ENCODE assay signal across 13 cellular contexts in genomic region chr12:122721057-122721545, GRCh38. TPM values are rescaled to one million over a fixed set of nuclear protein-coding genes. Genes with fewer than 3 reads are reported as not detected.
DNase-seq lines count a peak whose midpoint lies in the region; ATAC-seq and TF ChIP-seq lines count a peak whose summit lies in the region.
"Had no signal": no experiment of that assay in that cellular context is flagged by ENCODE, and none has a peak within 500 bp of the region (broad histone marks: within the 10 kb centered on the region; RNA-seq: fewer than 3 reads in every experiment).

No MANE protein-coding gene starts in this region.

- H3K9ac ChIP-seq in HCT116 (ENCODE audit: low read length): no peak overlapping the region

- H3K36me3 ChIP-seq in HCT116 (ENCODE audit: control insufficient read depth in 1 of 2, insufficient read depth in 2 of 2, low read length in 2 of 2) (no peaks in the 10 kb centered on the region), mucosa of descending colon (ENCODE audit: low read depth) (no peaks in the 10 kb centered on the region), heart left ventricle (no peaks in the 10 kb centered on the region)
- H3K36me3 ChIP-seq in naive thymus-derived CD4-positive, alpha-beta T cell (ENCODE audit: control insufficient read depth in 2 of 3, insufficient read depth in 3 of 3, low read length in 3 of 3): no peaks in the 10 kb centered on the region
- H3K36me3 ChIP-seq: HAP-1 had no signal

- CTCF ChIA-PET in HCT116 (lab: Charles Lee): no interaction called here
- CTCF ChIA-PET in naive thymus-derived CD4-positive, alpha-beta T cell (lab: Charles Lee): no interaction called here

- intact Hi-C loops in HCT116 (cut with micrococcal nuclease) (no loop called here), mucosa of descending colon (cut with DNase I, micrococcal nuclease) (no loop called here), heart left ventricle (cut with DNase I) (no loop called here), lower leg skin (cut with DNase I; ENCODE audit: low total_unique reads) (no loop called here)
- intact Hi-C loops in naive thymus-derived CD4-positive, alpha-beta T cell (cut with micrococcal nuclease): no loop called here

- H3K9me3 ChIP-seq in HCT116 (ENCODE audit: control insufficient read depth in 1 of 2, insufficient read depth in 1 of 2, low read depth in 1 of 2, low read length in 2 of 2) (no peaks in the 10 kb centered on the region), mucosa of descending colon (no peaks in the 10 kb centered on the region), heart left ventricle (no peaks in the 10 kb centered on the region)
- H3K9me3 ChIP-seq in naive thymus-derived CD4-positive, alpha-beta T cell (ENCODE audit: control insufficient read depth in 2 of 3, low read length in 3 of 3): no peaks in the 10 kb centered on the region
- H3K9me3 ChIP-seq: HAP-1 had no signal

- H3K79me2 ChIP-seq in HCT116 (ENCODE audit: insufficient read depth, low read length): no peaks in the 10 kb centered on the region

- H4K20me1 ChIP-seq in HCT116 (ENCODE audit: insufficient read depth): no peaks in the 10 kb centered on the region

- ATAC-seq in HCT116 (no peak), mucosa of descending colon (no peak), heart left ventricle (no peak)
- no peak for ATAC-seq in naive thymus-derived CD4-positive, alpha-beta T cell

- no peak overlapping the region for H3K4me3 ChIP-seq in HCT116 (replicated peaks in 1 of 2; ENCODE audit: low read depth in 1 of 2, low read length in 2 of 2)
- H3K4me3 ChIP-seq in mucosa of descending colon: no peak overlapping the region
- no peak overlapping the region for H3K4me3 ChIP-seq in heart left ventricle
- H3K4me3 ChIP-seq in naive thymus-derived CD4-positive, alpha-beta T cell (ENCODE audit: low read length): no peak overlapping the region
- H3K4me3 ChIP-seq in lower leg skin (ENCODE audit: low read depth, poor library complexity, severe bottlenecking): no peak overlapping the region
- H3K4me3 ChIP-seq: HAP-1 had no signal

- peak overlapping the region in 1 of 9 donors; percentile 58 for H3K27ac Mint-ChIP-seq in naive thymus-derived CD4-positive, alpha-beta T cell

- H3K4me2 ChIP-seq in HCT116 (ENCODE audit: low read length): peak overlapping the region; percentile 46; the same call in 1 of the 2 replicates

- peak; percentile 66 for DNase-seq in COLO829 (ENCODE audit: low spot score)
- no peak for DNase-seq in HCT116 (ENCODE audit: low read depth, low spot score)
- peak; percentile 17 for DNase-seq in brain pericyte (ENCODE audit: low read depth, low spot score)
- peak; percentile 14 for DNase-seq in mucosa of gallbladder (ENCODE audit: low spot score)
- DNase-seq in mucosa of descending colon: no peak
- no peak for DNase-seq in heart left ventricle
- no peak for DNase-seq in naive thymus-derived CD4-positive, alpha-beta T cell
- DNase-seq in lower leg skin (ENCODE audit: low spot score in 2 of 2): no peak
- DNase-seq: aorta, C1 segment of cervical spinal cord, NCI-H1930 had no signal

- TF ChIP-seq POLR2A in HCT116 (IDR thresholded peaks at IDR 0.05; ENCODE audit: borderline replicate concordance, extremely low read depth, insufficient read depth, insufficient read length) (no peak), heart left ventricle (IDR thresholded peaks at IDR 0.05) (no peak), lower leg skin (IDR thresholded peaks at IDR 0.05) (no peak)

- no peaks in the 10 kb centered on the region for H3K27me3 Mint-ChIP-seq in naive thymus-derived CD4-positive, alpha-beta T cell

- no peaks in the 10 kb centered on the region for H3K9me3 Mint-ChIP-seq in naive thymus-derived CD4-positive, alpha-beta T cell

- TF ChIP-seq CTCF in HCT116 (IDR thresholded peaks at IDR 0.05 in 2 of 3, conservative IDR thresholded peaks at IDR 0.05 in 1 of 3; ENCODE audit: borderline replicate concordance in 1 of 3, insufficient read depth in 1 of 3, low read depth in 2 of 3, low read length in 2 of 3) (no peak), mucosa of descending colon (IDR thresholded peaks at IDR 0.05) (no peak), heart left ventricle (IDR thresholded peaks at IDR 0.05) (no peak), lower leg skin (IDR thresholded peaks at IDR 0.05) (no peak)

- WGBS in heart left ventricle, 4 donors: 75 to 83% (median 82%) methylated on average over 11 of the region's 11 CpGs
- WGBS in lower leg skin, 2 donors: 43 to 60% methylated on average over 11 of the region's 11 CpGs

- peaks cover 0 to 7% (median 0%) of the 10 kb centered on the region in 5 donors for H3K36me3 Mint-ChIP-seq in naive thymus-derived CD4-positive, alpha-beta T cell

- RAD21 ChIA-PET in HCT116 (lab: Charles Lee; ENCODE audit: low non-redundant PET in 1 of 2, low total read pairs in 2 of 2, uncharacterized antibody in 2 of 2, unreplicated experiment in 2 of 2): no interaction called here

- BruUV-seq in HCT116 (replicated peaks; lab: Mats Ljungman, UMichigan): no TSS peak

- H3K4me1 Mint-ChIP-seq in naive thymus-derived CD4-positive, alpha-beta T cell: peaks cover 0 to 35% (median 5%) of the 10 kb centered on the region in 7 donors

- no peak for TF ChIP-seq RAD21 in HCT116 (IDR thresholded peaks at IDR 0.05; ENCODE audit: low read depth)

- H3K4me1 ChIP-seq in HCT116 (ENCODE audit: control insufficient read depth in 1 of 2, insufficient read depth in 2 of 2, low read length in 2 of 2) (peaks cover 20 to 30% of the 10 kb centered on the region in 2 experiments), mucosa of descending colon (ENCODE audit: low read depth) (no peaks in the 10 kb centered on the region), heart left ventricle (peaks cover 0 to 29% (median 0%) of the 10 kb centered on the region in 12 donors)
- H3K4me1 ChIP-seq in naive thymus-derived CD4-positive, alpha-beta T cell (ENCODE audit: control insufficient read depth in 2 of 2, insufficient read depth in 2 of 2, low read length in 2 of 2): no peaks in the 10 kb centered on the region

- POLR2A ChIA-PET in HCT116 (lab: Charles Lee): no interaction called here
- POLR2A ChIA-PET in naive thymus-derived CD4-positive, alpha-beta T cell (lab: Charles Lee): no interaction called here

- H2AFZ ChIP-seq in HCT116 (ENCODE audit: low read depth, low read length, poor library complexity, severe bottlenecking): peak overlapping the region; percentile 37

- H3K27me3 ChIP-seq in HCT116 (ENCODE audit: insufficient read depth, low read length): no peaks in the 10 kb centered on the region
- H3K27me3 ChIP-seq in heart left ventricle: no peaks in the 10 kb centered on the region
- H3K27me3 ChIP-seq in naive thymus-derived CD4-positive, alpha-beta T cell (ENCODE audit: control insufficient read depth in 2 of 2, insufficient read depth in 2 of 2, low read length in 2 of 2): no peaks in the 10 kb centered on the region

- peak overlapping the region in 1 of 10 donors; percentile 39 for H3K4me3 Mint-ChIP-seq in naive thymus-derived CD4-positive, alpha-beta T cell

- H3K27ac ChIP-seq in HCT116 (ENCODE audit: low read depth, low read length) (no peak overlapping the region), heart left ventricle (no peak overlapping the region)
- H3K27ac ChIP-seq in naive thymus-derived CD4-positive, alpha-beta T cell (ENCODE audit: low read depth, low read length): no peak overlapping the region

- H3K9me2 ChIP-seq in HCT116 (ENCODE audit: insufficient read depth): no peaks in the 10 kb centered on the region

RNA-seq across cellular contexts. Expression of gene HCAR3, which starts 4.5 kb away (rescaled TPM):
- total RNA-seq in HCT116 (2021; ENCODE audit: unreplicated experiment): not detected
- polyA plus RNA-seq in HCT116 (2012): 0.05 TPM in 1 of 2 replicates, not detected in the other
- not detected for total RNA-seq in mucosa of gallbladder
- 1 to 10 TPM in 1 of 3 donors, not detected in 2; 1.6 TPM for total RNA-seq in mucosa of descending colon
- 1 to 10 TPM in 1 of 9 donors, under 1 TPM in 4, not detected in 4; 0.10 to 1.1 (median 0.36) TPM for total RNA-seq in heart left ventricle
- under 1 TPM in 1 of 2 donors, not detected in 1; 0.11 TPM for polyA plus RNA-seq in heart left ventricle
- total RNA-seq in naive thymus-derived CD4-positive, alpha-beta T cell: 10 to 100 TPM in 1 of 5 experiments, 1 to 10 TPM in 1, under 1 TPM in 1, not detected in 2; 0.22 to 24.6 (median 3.2) TPM
- polyA plus RNA-seq in naive thymus-derived CD4-positive, alpha-beta T cell: not detected
- 10 to 100 TPM in 2 of 4 donors, 1 to 10 TPM in 2; 3.5 to 15.6 (median 10.2) TPM for total RNA-seq in lower leg skin
- total RNA-seq: myocyte had no signal
- polyA plus RNA-seq: aorta had no signal

RNA-seq across cellular contexts. Expression of gene HCAR1, which starts 9.5 kb away (rescaled TPM):
- not detected for total RNA-seq in HCT116 (2021; ENCODE audit: unreplicated experiment)
- not detected in 2 replicates for polyA plus RNA-seq in HCT116 (2012)
- 0.20 TPM for total RNA-seq in mucosa of gallbladder
- total RNA-seq in mucosa of descending colon: under 1 TPM; 0.06 to 0.09 (median 0.07) TPM
- 1 to 10 TPM in 1 of 9 donors, under 1 TPM in 3, not detected in 5; 0.08 to 1.4 (median 0.31) TPM for total RNA-seq in heart left ventricle
- polyA plus RNA-seq in heart left ventricle: under 1 TPM in 1 of 2 donors, not detected in 1; 0.10 TPM
- total RNA-seq in naive thymus-derived CD4-positive, alpha-beta T cell: 1 to 10 TPM in 1 of 5 experiments, under 1 TPM in 1, not detected in 3; 0.12 to 2.8 TPM
- not detected for polyA plus RNA-seq in naive thymus-derived CD4-positive, alpha-beta T cell
- total RNA-seq in lower leg skin: under 1 TPM; 0.15 to 0.39 (median 0.18) TPM
- total RNA-seq: myocyte had no signal
- polyA plus RNA-seq: aorta had no signal

RNA-seq across cellular contexts. Expression of gene HCAR2, which starts 17.9 kb away (rescaled TPM):
- total RNA-seq in HCT116 (2021; ENCODE audit: unreplicated experiment) (not detected), mucosa of gallbladder (not detected), mucosa of descending colon (1 to 10 TPM in 1 of 3 donors, under 1 TPM in 1, not detected in 1; 0.22 to 1.5 TPM), heart left ventricle (1 to 10 TPM in 1 of 9 donors, under 1 TPM in 2, not detected in 6; 0.69 to 4.3 (median 0.75) TPM), lower leg skin (10 to 100 TPM; 18.3 to 47.2 (median 22.1) TPM)
- polyA plus RNA-seq in HCT116 (2012): not detected in 2 replicates
- polyA plus RNA-seq in heart left ventricle: under 1 TPM; 0.11 to 0.42 TPM
- 10 to 100 TPM in 1 of 5 experiments, 1 to 10 TPM in 1, under 1 TPM in 1, not detected in 2; 0.22 to 11.9 (median 1.5) TPM for total RNA-seq in naive thymus-derived CD4-positive, alpha-beta T cell
- not detected for polyA plus RNA-seq in naive thymus-derived CD4-positive, alpha-beta T cell
- total RNA-seq: myocyte had no signal
- polyA plus RNA-seq: aorta had no signal

RNA-seq across cellular contexts. Expression of gene DENR, which starts 31.5 kb away (rescaled TPM):
- 59.1 TPM for total RNA-seq in HCT116 (2021; ENCODE audit: unreplicated experiment)
- 15.0 and 20.7 TPM in 2 replicates for polyA plus RNA-seq in HCT116 (2012)
- 38.0 TPM for total RNA-seq in mucosa of gallbladder
- 10 to 100 TPM; 30.9 to 40.3 (median 33.2) TPM for total RNA-seq in mucosa of descending colon
- 10 to 100 TPM; 13.3 to 32.7 (median 26.3) TPM for total RNA-seq in heart left ventricle
- 10 to 100 TPM; 14.4 to 31.9 TPM for polyA plus RNA-seq in heart left ventricle
- 10 to 100 TPM; 29.5 to 65.5 (median 46.1) TPM for total RNA-seq in naive thymus-derived CD4-positive, alpha-beta T cell
- polyA plus RNA-seq in naive thymus-derived CD4-positive, alpha-beta T cell: 10 to 100 TPM; 54.7 to 75.8 TPM
- 10 to 100 TPM; 22.1 to 30.4 (median 24.2) TPM for total RNA-seq in lower leg skin

RNA-seq across cellular contexts. Expression of gene CCDC62, which starts 53.3 kb away (rescaled TPM):
- total RNA-seq in HCT116 (2021; ENCODE audit: unreplicated experiment) (1.7 TPM), mucosa of gallbladder (0.32 TPM), mucosa of descending colon (1 to 10 TPM in 1 of 3 donors, under 1 TPM in 2; 0.39 to 1.2 (median 0.58) TPM), heart left ventricle (1 to 10 TPM in 1 of 9 donors, under 1 TPM in 8; 0.40 to 1.1 (median 0.76) TPM), lower leg skin (under 1 TPM; 0.12 to 0.99 (median 0.85) TPM)
- polyA plus RNA-seq in HCT116 (2012): 0.24 and 0.48 TPM in 2 replicates
- under 1 TPM; 0.11 to 0.12 TPM for polyA plus RNA-seq in heart left ventricle
- 1 to 10 TPM in 2 of 5 experiments, under 1 TPM in 3; 0.27 to 2.2 (median 0.93) TPM for total RNA-seq in naive thymus-derived CD4-positive, alpha-beta T cell
- polyA plus RNA-seq in naive thymus-derived CD4-positive, alpha-beta T cell: under 1 TPM in 1 of 2 donors, not detected in 1; 0.61 TPM
- polyA plus RNA-seq: aorta had no signal

Comparison
In these comparisons a context has a peak if more than half of its experiments do, and no peak if none do; other contexts are left out.
1. DNase-seq: peak in COLO829 (single experiment), brain pericyte (single experiment) and mucosa of gallbladder (single experiment); none in HCT116 (single experiment), mucosa of descending colon (0 of 3), heart left ventricle (0 of 5), naive thymus-derived CD4-positive, alpha-beta T cell (0 of 9) and lower leg skin (0 of 2).